In the genomic region with DNA sequence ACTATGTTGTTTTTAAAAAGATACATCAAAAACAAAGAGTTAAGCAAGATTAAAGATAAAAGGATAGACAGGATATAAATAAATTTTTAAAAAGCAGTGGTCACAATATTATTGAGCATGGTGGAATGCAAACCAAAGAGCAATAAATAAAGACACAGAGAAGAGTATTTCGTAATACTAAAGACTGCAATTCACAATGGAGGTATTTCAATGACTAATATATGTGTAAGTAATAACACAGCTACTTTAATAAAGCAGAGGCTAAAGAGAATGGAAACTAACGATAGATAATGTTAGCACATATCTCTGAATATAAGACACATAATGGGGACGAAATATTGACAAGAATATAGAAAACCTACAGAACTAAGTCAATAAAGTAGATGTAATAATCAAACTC, we compare ENCODE assay signal across 20 cellular contexts.
A peak's percentile ranks its signal among the peaks of the same experiment; 100 is the strongest.
DNase-seq lines count a peak whose midpoint lies in the region; TF ChIP-seq lines count a peak whose summit lies in the region.
"Had no signal": no experiment of that assay in that cellular context is flagged by ENCODE, and none has a peak within 500 bp of the region (broad histone marks: within the 10 kb centered on the region; RNA-seq: fewer than 3 reads in every experiment).

No MANE protein-coding gene starts in this region.

- no peak overlapping the region for H3K9ac ChIP-seq in mammary epithelial cell (ENCODE audit: insufficient read depth, low read length)
- H3K9ac ChIP-seq in GM23248 = no peak overlapping the region
- H3K9ac ChIP-seq: BLaER1 had no signal

- no peaks in the 10 kb centered on the region for H3K79me2 ChIP-seq in mammary epithelial cell (ENCODE audit: insufficient read depth, low read length)
- H3K79me2 ChIP-seq in GM23248 (ENCODE audit: insufficient read depth) = no peaks in the 10 kb centered on the region

- DNase-seq in mammary epithelial cell (peak; percentile 49), breast epithelium (ENCODE audit: low spot score in 2 of 2) (no peak), LNCaP clone FGC (ENCODE audit: low read depth) (no peak), epithelial cell of esophagus (ENCODE audit: low read depth) (peak; percentile 41), type B pancreatic cell (ENCODE audit: extremely low spot score, unreplicated experiment) (no peak), RWPE1 (ENCODE audit: low spot score) (no peak), GM23248 (no peak), SHP77 (lab: John Stamatoyannopoulos, UW) (no peak)
- DNase-seq: 8988T; CD8-positive, alpha-beta T cell; DMS79 treated with DMSO at 0.1 percent for 48 hours; Kasumi-1; NCI-H1105; NCI-H1694; NCI-H2107; NCI-H226; NCI-H524 treated with DMSO at 0.1 percent for 48 hours; Peyer's patch had no signal

- in situ Hi-C loops in mammary epithelial cell (cut with MboI; ENCODE audit: low sequenced_read_pairs in 2 of 2) = no loop called here
- in situ Hi-C loops in GM23248 (cut with MboI) = no loop called here

- H2AFZ ChIP-seq in mammary epithelial cell (ENCODE audit: low read depth, low read length) (no peak overlapping the region), GM23248 (no peak overlapping the region)

- H3K9me3 ChIP-seq in mammary epithelial cell (replicated peaks; ENCODE audit: insufficient read depth, low read length) = no peaks in the 10 kb centered on the region
- H3K9me3 ChIP-seq in breast epithelium = no peaks in the 10 kb centered on the region
- H3K9me3 ChIP-seq in GM23248 (ENCODE audit: low read depth) = no peaks in the 10 kb centered on the region
- H3K9me3 ChIP-seq: BLaER1, Peyer's patch had no signal

- H3F3A ChIP-seq in GM23248 (ENCODE audit: insufficient read depth) = no peaks in the 10 kb centered on the region

- intact Hi-C loops in mammary epithelial cell (cut with micrococcal nuclease) (no loop called here), breast epithelium (cut with DNase I; ENCODE audit: low total_unique reads) (no loop called here)

- no TSS peak for BruUV-seq in mammary epithelial cell (replicated peaks; lab: Mats Ljungman, UMichigan)

- H3K27me3 Mint-ChIP-seq in type B pancreatic cell = peaks cover 5% of the 10 kb centered on the region

- H3K4me1 Mint-ChIP-seq in type B pancreatic cell (ENCODE audit: unreplicated experiment) = peaks cover 6% of the 10 kb centered on the region

- no peaks in the 10 kb centered on the region for H3K36me3 Mint-ChIP-seq in type B pancreatic cell
- H3K36me3 Mint-ChIP-seq: CD8-positive, alpha-beta T cell had no signal

- H3K27ac ChIP-seq in mammary epithelial cell (ENCODE audit: insufficient read depth, low read depth, low read length) (no peak overlapping the region), breast epithelium (no peak overlapping the region), RWPE1 (no peak overlapping the region), GM23248 (no peak overlapping the region)
- H3K27ac ChIP-seq: BLaER1, Peyer's patch had no signal

- dilution Hi-C loops in mammary epithelial cell (cut with HindIII; ENCODE audit: low sequenced_read_pairs) = no loop called here

- no peaks in the 10 kb centered on the region for H3K4me1 ChIP-seq in mammary epithelial cell (ENCODE audit: insufficient read depth, low read length)
- H3K4me1 ChIP-seq in breast epithelium = no peaks in the 10 kb centered on the region
- H3K4me1 ChIP-seq in GM23248 (ENCODE audit: insufficient read depth) = no peaks in the 10 kb centered on the region
- H3K4me1 ChIP-seq: Peyer's patch had no signal

- H3K4me3 ChIP-seq in mammary epithelial cell (replicated peaks in 1 of 3; ENCODE audit: insufficient read depth in 1 of 3, low read depth in 2 of 3, low read length in 3 of 3) (no peak overlapping the region), breast epithelium (no peak overlapping the region), LNCaP clone FGC (ENCODE audit: low read depth, low read length) (peak overlapping the region; percentile 47), epithelial cell of esophagus (ENCODE audit: low read length) (no peak overlapping the region), GM23248 (no peak overlapping the region)
- H3K4me3 ChIP-seq: BLaER1, GM12878, Peyer's patch had no signal

- no peaks in the 10 kb centered on the region for H3K27me3 ChIP-seq in mammary epithelial cell (ENCODE audit: insufficient read depth, low read length)
- no peaks in the 10 kb centered on the region for H3K27me3 ChIP-seq in breast epithelium
- H3K27me3 ChIP-seq in GM23248 (replicated peaks; ENCODE audit: insufficient read depth) = no peaks in the 10 kb centered on the region
- H3K27me3 ChIP-seq: BLaER1, Peyer's patch had no signal

- no peak for TF ChIP-seq CTCF in mammary epithelial cell (conservative IDR thresholded peaks at IDR 0.05 in 1 of 2, IDR thresholded peaks at IDR 0.05 in 1 of 2; ENCODE audit: extremely low read depth in 1 of 2, insufficient read depth in 1 of 2, low read depth in 1 of 2, low read length in 2 of 2)
- TF ChIP-seq CTCF in breast epithelium (IDR thresholded peaks at IDR 0.05) = no peak
- TF ChIP-seq CTCF in LNCaP clone FGC (IDR thresholded peaks at IDR 0.05; ENCODE audit: control insufficient read depth, extremely low read depth, insufficient read depth) = no peak
- TF ChIP-seq CTCF in epithelial cell of esophagus (IDR thresholded peaks at IDR 0.05; ENCODE audit: insufficient read depth, low read depth, low read length, missing control alignments) = no peak
- no peak for TF ChIP-seq CTCF in type B pancreatic cell (conservative IDR thresholded peaks at IDR 0.05)
- no peak for TF ChIP-seq CTCF in RWPE1 (conservative IDR thresholded peaks at IDR 0.05; ENCODE audit: low read depth)

- 19% methylated on average over 3 of the region's 3 CpGs for WGBS in mammary epithelial cell (ENCODE audit: low coverage, missing lambda C conversion rate)
- WGBS in GM23248 (ENCODE audit: low coverage in 1 of 2, low lambda C conversion rate in 2 of 2, missing lambda C conversion rate in 2 of 2), 2 experiments = 19 to 20% methylated on average over 3 of the region's 3 CpGs

- peak overlapping the region; percentile 31 for H3K4me2 ChIP-seq in mammary epithelial cell (ENCODE audit: insufficient read depth, low read depth, low read length)
- no peak overlapping the region for H3K4me2 ChIP-seq in GM23248 (ENCODE audit: unreplicated experiment)
- H3K4me2 ChIP-seq: BLaER1 had no signal

- POLR2A ChIA-PET in RWPE1 (lab: Yijun Ruan, JAX; ENCODE audit: low non-redundant PET) = no interaction called here

- CTCF ChIA-PET in mammary epithelial cell (lab: Charles Lee; ENCODE audit: low non-redundant PET) (no interaction called here), RWPE1 (lab: Yijun Ruan, JAX) (no interaction called here)

- H3K9me3 Mint-ChIP-seq in type B pancreatic cell = no peaks in the 10 kb centered on the region
- H3K9me3 Mint-ChIP-seq: CD8-positive, alpha-beta T cell had no signal

- no peaks in the 10 kb centered on the region for H4K20me1 ChIP-seq in mammary epithelial cell (ENCODE audit: insufficient read depth, low read length)
- H4K20me1 ChIP-seq in GM23248 (ENCODE audit: insufficient read depth) = no peaks in the 10 kb centered on the region
- H4K20me1 ChIP-seq: BLaER1 had no signal

- H3K9me2 ChIP-seq in GM23248 (ENCODE audit: insufficient read depth) = no peaks in the 10 kb centered on the region

- peak overlapping the region; percentile 63 for H3K4me3 Mint-ChIP-seq in type B pancreatic cell
- H3K4me3 Mint-ChIP-seq: CD8-positive, alpha-beta T cell had no signal

- peak overlapping the region; percentile 28 for H3K27ac Mint-ChIP-seq in type B pancreatic cell
- H3K27ac Mint-ChIP-seq: CD8-positive, alpha-beta T cell had no signal

- H3K36me3 ChIP-seq in mammary epithelial cell (ENCODE audit: insufficient read depth, low read length) = no peaks in the 10 kb centered on the region
- H3K36me3 ChIP-seq in breast epithelium = no peaks in the 10 kb centered on the region
- H3K36me3 ChIP-seq in GM23248 (ENCODE audit: low read depth) = no peaks in the 10 kb centered on the region; the same call in 1 of the 2 replicates
- H3K36me3 ChIP-seq: BLaER1, Peyer's patch had no signal

- no peak for TF ChIP-seq POLR2A in breast epithelium (IDR thresholded peaks at IDR 0.05)

Comparison
In these comparisons a context has a peak if more than half of its experiments do, and no peak if none do; other contexts are left out.
1. DNase-seq: peak in mammary epithelial cell (single experiment) and epithelial cell of esophagus (single experiment); none in breast epithelium (0 of 2), LNCaP clone FGC (single experiment), type B pancreatic cell (single experiment), RWPE1 (single experiment), GM23248 (single experiment) and SHP77 (0 of 2).